Comparison of ENCODE assay signal across 8 cellular contexts in the genomic region with DNA sequence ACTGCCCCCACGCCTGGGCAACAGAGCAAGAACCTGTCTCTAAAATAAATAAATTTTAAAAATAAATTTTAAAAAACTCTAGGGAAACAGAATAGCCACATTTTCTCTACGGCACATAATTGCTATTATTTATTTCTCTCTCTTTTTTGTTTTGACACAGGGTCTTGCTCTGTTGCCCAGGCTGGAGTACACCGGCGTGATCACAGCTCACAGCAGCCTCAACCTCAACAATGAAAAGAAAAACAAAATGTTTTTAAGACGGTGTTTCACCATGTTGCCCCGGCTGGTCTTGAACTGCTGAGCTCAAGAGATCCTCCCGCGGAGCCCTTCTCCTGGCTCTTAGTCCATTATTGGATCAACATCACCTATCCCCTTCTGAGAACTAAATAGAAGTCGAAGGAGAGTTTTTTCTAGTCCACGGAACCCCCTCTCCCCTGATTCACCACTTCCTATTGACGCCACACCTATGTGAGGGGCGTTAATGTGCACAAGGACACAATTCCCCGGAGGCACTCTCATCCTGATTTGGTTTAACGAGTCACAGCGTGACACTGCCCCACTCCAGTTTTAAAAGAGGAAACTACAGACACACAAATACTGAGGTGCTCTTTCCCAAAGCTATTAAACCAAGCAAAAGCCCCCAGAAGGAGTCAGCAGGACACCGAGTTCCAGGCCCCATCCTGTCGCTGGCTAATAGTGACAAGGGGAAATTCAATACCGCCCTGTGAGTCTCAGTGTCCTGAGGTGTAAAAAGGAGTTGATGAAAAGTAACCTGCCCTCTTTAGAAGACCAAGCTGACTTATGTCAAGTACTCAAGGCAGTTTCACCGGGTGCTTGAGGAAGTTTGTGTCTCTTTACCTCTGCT. TPM values are rescaled to one million over a fixed set of nuclear protein-coding genes. Genes with fewer than 3 reads are reported as not detected.
DNase-seq lines count a peak whose midpoint lies in the region; ATAC-seq and TF ChIP-seq lines count a peak whose summit lies in the region.

No MANE protein-coding gene starts in this region.

- 34% methylated on average over 18 of the region's 19 CpGs for WGBS in HUES64
- WGBS in prostate gland: 34% methylated on average over 19 of the region's 19 CpGs

- H3K27me3 Mint-ChIP-seq in activated CD8-positive, alpha-beta T cell treated with anti-CD3 and anti-CD28 coated beads for 36 hours: no peaks in the 10 kb centered on the region

- H3K9ac ChIP-seq in HUES64 (ENCODE audit: low read depth, low read length): peak overlapping the region; percentile 96

- peak overlapping the region; percentile 92 for H3K27ac Mint-ChIP-seq in activated CD8-positive, alpha-beta T cell treated with anti-CD3 and anti-CD28 coated beads for 36 hours

- ATAC-seq in activated CD8-positive, alpha-beta T cell treated with anti-CD3 and anti-CD28 coated beads for 36 hours: no peak

- in situ Hi-C loops in Caki2 (cut with HindIII; ENCODE audit: low pct_unique_long_range_greater_than_20kb, low sequenced_read_pairs): no loop called here
- in situ Hi-C loops in ACHN (cut with HindIII; ENCODE audit: low pct_ligation_motif_present, low pct_unique_long_range_greater_than_20kb, low sequenced_read_pairs): no loop called here

- H3K4me3 Mint-ChIP-seq in activated CD8-positive, alpha-beta T cell treated with anti-CD3 and anti-CD28 coated beads for 36 hours: peak overlapping the region; percentile 94

- H3K36me3 Mint-ChIP-seq in activated CD8-positive, alpha-beta T cell treated with anti-CD3 and anti-CD28 coated beads for 36 hours (ENCODE audit: low read depth): peaks cover 8% of the 10 kb centered on the region

- DNase-seq in Caki2 (ENCODE audit: low read depth) (peak; percentile 61), germinal center (ENCODE audit: low spot score) (peak; percentile 21), prostate gland (ENCODE audit: low spot score) (peak; percentile 17), hippocampal formation (lab: John Stamatoyannopoulos, UW) (no peak), COLO668 (lab: John Stamatoyannopoulos, UW; ENCODE audit: unreplicated experiment) (no peak), ACHN (no peak)
- DNase-seq in activated CD8-positive, alpha-beta T cell treated with anti-CD3 and anti-CD28 coated beads for 36 hours: peak; percentile 44

- H3K36me3 ChIP-seq in HUES64 (ENCODE audit: insufficient read depth, low read length) (peaks cover 5% of the 10 kb centered on the region; the same call in 1 of the 2 replicates), prostate gland (no peaks in the 10 kb centered on the region)

- H3K4me3 ChIP-seq in HUES64 (ENCODE audit: low read length) (peak overlapping the region; percentile 95), prostate gland (peak overlapping the region; percentile 79 to 92)

- peak; percentile 34 for TF ChIP-seq POLR2A in prostate gland (IDR thresholded peaks at IDR 0.05)

- H3K4me1 Mint-ChIP-seq in activated CD8-positive, alpha-beta T cell treated with anti-CD3 and anti-CD28 coated beads for 36 hours (ENCODE audit: low read depth): peaks cover 42% of the 10 kb centered on the region

- peaks cover 11% of the 10 kb centered on the region; the same call in 1 of the 2 replicates for H3K4me1 ChIP-seq in HUES64 (ENCODE audit: insufficient read depth, low read length)
- H3K4me1 ChIP-seq in prostate gland (replicated peaks): no peaks in the 10 kb centered on the region

- H3K9me3 Mint-ChIP-seq in activated CD8-positive, alpha-beta T cell treated with anti-CD3 and anti-CD28 coated beads for 36 hours: no peaks in the 10 kb centered on the region

- TF ChIP-seq CTCF in activated CD8-positive, alpha-beta T cell treated with anti-CD3 and anti-CD28 coated beads for 36 hours (IDR thresholded peaks at IDR 0.05): no peak
- TF ChIP-seq CTCF in prostate gland (IDR thresholded peaks at IDR 0.05): no peak

- POLR2A ChIA-PET in activated CD8-positive, alpha-beta T cell treated with anti-CD3 and anti-CD28 coated beads for 36 hours (lab: Charles Lee): interaction anchor here (0.7 to 1.9 kb wide), 9 partner anchors 10 to 430 kb away, joined by 3 to 7 read pairs (median 4); no protein-coding TSS in a partner anchor

- H3K27me3 ChIP-seq in HUES64 (ENCODE audit: insufficient read depth, low read length): peaks cover 7% of the 10 kb centered on the region; the same call in 1 of the 2 replicates
- H3K27me3 ChIP-seq in prostate gland (replicated peaks; ENCODE audit: insufficient read depth): no peaks in the 10 kb centered on the region

- intact Hi-C loops in activated CD8-positive, alpha-beta T cell treated with anti-CD3 and anti-CD28 coated beads for 36 hours (cut with micrococcal nuclease): loop anchor here (5.0 kb wide), 2 partner anchors 68 to 83 kb away; a partner anchor contains a TSS
- intact Hi-C loops in prostate gland (cut with DNase I): loop anchor here (5.0 to 10.0 kb wide), 2 partner anchors 83 to 450 kb away; a partner anchor contains a TSS

- H3K9me3 ChIP-seq in HUES64 (ENCODE audit: insufficient read depth, low read depth, low read length) (no peaks in the 10 kb centered on the region), prostate gland (no peaks in the 10 kb centered on the region)

- CTCF ChIA-PET in activated CD8-positive, alpha-beta T cell treated with anti-CD3 and anti-CD28 coated beads for 36 hours (lab: Charles Lee): interaction anchor here (0.9 to 2.0 kb wide), 4 partner anchors 44 to 97 kb away, joined by 4 to 19 read pairs (median 6); no protein-coding TSS in a partner anchor

- H3K27ac ChIP-seq in HUES64 (ENCODE audit: low read depth, low read length) (no peak overlapping the region), prostate gland (peak overlapping the region; percentile 100)

RNA-seq across cellular contexts. Expression of a gene that starts 1.1 kb away (rescaled TPM):
- 33.6 and 37.9 TPM in 2 replicates for total RNA-seq in Caki2 (2014; rRNA removed; shearing (Covaris generic); ENCODE audit: low replicate concordance)
- 26.5 TPM for polyA plus RNA-seq in HUES64 (2013, experiment 1 of 2)
- 25.8 TPM for polyA plus RNA-seq in HUES64 (2013, experiment 2 of 2)
- 10 to 100 TPM; 21.5 to 22.9 TPM for total RNA-seq in activated CD8-positive, alpha-beta T cell treated with anti-CD3 and anti-CD28 coated beads for 36 hours
- total RNA-seq in prostate gland: 10 to 100 TPM; 32.0 to 63.5 TPM

Comparison
In these comparisons a context has a peak if more than half of its experiments do, and no peak if none do; other contexts are left out.
1. DNase-seq: peak in Caki2 (single experiment), activated CD8-positive, alpha-beta T cell treated with anti-CD3 and anti-CD28 coated beads for 36 hours (single experiment), germinal center (single experiment) and prostate gland (single experiment); none in hippocampal formation (0 of 2), COLO668 (single experiment) and ACHN (single experiment).